ENCODE assay signal across 8 cellular contexts in the genomic region with DNA sequence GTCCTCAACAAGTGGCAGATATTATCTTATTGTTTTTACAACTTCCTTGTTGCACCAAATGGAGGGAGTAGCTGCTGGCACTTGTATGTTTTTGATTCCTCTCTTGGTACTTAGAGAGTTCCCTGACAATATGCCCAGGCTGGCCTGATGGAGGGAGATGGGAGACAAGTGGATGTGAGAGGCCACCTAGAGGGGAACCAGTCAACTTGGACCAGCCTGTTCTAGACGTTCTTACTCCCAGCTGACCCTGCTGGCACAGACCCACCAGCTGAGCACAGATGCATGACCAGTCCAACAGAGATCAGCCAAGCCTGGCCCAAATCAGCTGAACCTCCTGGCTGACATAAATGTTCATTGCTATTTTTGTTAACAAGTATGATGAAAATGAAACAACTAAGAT.
DNase-seq lines count a peak whose midpoint lies in the region; ATAC-seq and TF ChIP-seq lines count a peak whose summit lies in the region.

No MANE protein-coding gene starts in this region.

- H3K9ac ChIP-seq in trophoblast cell (ENCODE audit: low read length) = no peak overlapping the region

- no peak overlapping the region for H3K18ac ChIP-seq in trophoblast cell (ENCODE audit: low read length)

- no peaks in the 10 kb centered on the region for H3K27me3 ChIP-seq in MG63
- no peaks in the 10 kb centered on the region for H3K27me3 ChIP-seq in dorsolateral prefrontal cortex
- no peaks in the 10 kb centered on the region for H3K27me3 ChIP-seq in trophoblast cell (ENCODE audit: insufficient read depth, low read length)

- H4K12ac ChIP-seq in trophoblast cell (ENCODE audit: low read depth, low read length) = no peak overlapping the region

- ATAC-seq in HG03025 (IDR thresholded peaks at IDR 0.05; ENCODE audit: low FRiP score, unreplicated experiment) (no peak), HG02588 (IDR thresholded peaks at IDR 0.05; ENCODE audit: unreplicated experiment) (no peak)

- WGBS in trophoblast cell (ENCODE audit: extremely low coverage, insufficient coverage, insufficient read length) = no CpG with 5 or more reads among the region's 1 CpG

- no peak overlapping the region for H3K14ac ChIP-seq in trophoblast cell (ENCODE audit: low read length)

- no peak overlapping the region for H2BK5ac ChIP-seq in trophoblast cell (ENCODE audit: low read depth, low read length, poor library complexity)

- no peak overlapping the region for H2AFZ ChIP-seq in trophoblast cell (ENCODE audit: insufficient read depth, low read length, poor library complexity)

- no peak overlapping the region for H3K27ac ChIP-seq in dorsolateral prefrontal cortex
- H3K27ac ChIP-seq in trophoblast cell (ENCODE audit: low read depth, low read length) = no peak overlapping the region

- DNase-seq in Daoy (ENCODE audit: low read depth) (peak; percentile 38), MG63 (peak; percentile 77), dorsolateral prefrontal cortex (peak in 8 of 10 donors; percentile 18 to 64 (median 39)), myocyte (ENCODE audit: low read depth) (peak; percentile 83), trophoblast cell (no peak)
- DNase-seq in stimulated activated naive CD4-positive, alpha-beta T cell (lab: John Stamatoyannopoulos, UW) = no peak

- intact Hi-C loops in dorsolateral prefrontal cortex (cut with DNase I) = no loop called here

- H2AK5ac ChIP-seq in trophoblast cell (ENCODE audit: low read length) = no peak overlapping the region

- no peak overlapping the region for H3K4ac ChIP-seq in trophoblast cell (ENCODE audit: low read depth, low read length)

- no peaks in the 10 kb centered on the region for H3K79me1 ChIP-seq in trophoblast cell (ENCODE audit: low read length)

- TF ChIP-seq CTCF in dorsolateral prefrontal cortex (IDR thresholded peaks at IDR 0.05 in 54 of 56, conservative IDR thresholded peaks at IDR 0.05 in 2 of 56; ENCODE audit: low read depth in 1 of 56, partially characterized antibody in 56 of 56) = peak in 13 of 56 donors; percentile 7 to 39 (median 19)

- no peak overlapping the region for H2BK120ac ChIP-seq in trophoblast cell (ENCODE audit: insufficient read depth, low read length, poor library complexity)

- no peak overlapping the region for H2BK12ac ChIP-seq in trophoblast cell (ENCODE audit: low read length)

- H3K9me3 ChIP-seq in MG63 = no peaks in the 10 kb centered on the region
- peaks cover 1% of the 10 kb centered on the region for H3K9me3 ChIP-seq in trophoblast cell (ENCODE audit: insufficient read depth, low read depth, low read length)

- H3K79me2 ChIP-seq in trophoblast cell (ENCODE audit: control insufficient read depth, insufficient read depth, low read length, poor library complexity) = no peaks in the 10 kb centered on the region

- no peaks in the 10 kb centered on the region for H3K36me3 ChIP-seq in MG63
- H3K36me3 ChIP-seq in trophoblast cell (ENCODE audit: control insufficient read depth in 1 of 2, insufficient read depth in 2 of 2, low read length in 2 of 2) = no peaks in the 10 kb centered on the region

- no peak overlapping the region for H3K23ac ChIP-seq in trophoblast cell (ENCODE audit: low read length)

- no peak overlapping the region for H3K4me2 ChIP-seq in trophoblast cell (ENCODE audit: low read length)

- H3K4me1 ChIP-seq in trophoblast cell (ENCODE audit: control insufficient read depth in 1 of 2, insufficient read depth in 2 of 2, low read length in 2 of 2) = no peaks in the 10 kb centered on the region

- no peak overlapping the region for H4K8ac ChIP-seq in trophoblast cell (ENCODE audit: low read depth, low read length)

- H3K4me3 ChIP-seq in MG63 = no peak overlapping the region
- H3K4me3 ChIP-seq in dorsolateral prefrontal cortex = no peak overlapping the region
- no peak overlapping the region for H3K4me3 ChIP-seq in trophoblast cell (ENCODE audit: low read depth, low read length)

- no peak overlapping the region for H4K91ac ChIP-seq in trophoblast cell (ENCODE audit: low read depth, low read length)

Comparison
In these comparisons a context has a peak if more than half of its experiments do, and no peak if none do; other contexts are left out.
1. DNase-seq: peak in Daoy (single experiment), MG63 (single experiment), dorsolateral prefrontal cortex (8 of 10) and myocyte (single experiment); none in stimulated activated naive CD4-positive, alpha-beta T cell (0 of 6) and trophoblast cell (0 of 2).